14 cellular contexts compared by ENCODE assay signal in genomic region chr6:149467265-149467664, GRCh38.
"Had no signal": no experiment of that assay in that cellular context is flagged by ENCODE, and none has a peak within 500 bp of the region (broad histone marks: within the 10 kb centered on the region; RNA-seq: fewer than 3 reads in every experiment).

No MANE protein-coding gene starts in this region.

- H3K27me3 Mint-ChIP-seq: naive thymus-derived CD8-positive, alpha-beta T cell had no signal

- H3K27ac Mint-ChIP-seq: activated CD8-positive, alpha-beta T cell treated with anti-CD3 and anti-CD28 coated beads, Interleukin-2, amount 10 ng/mL, durations not matched to agents 7 days and 5 days; activated naive CD4-positive, alpha-beta T cell treated with anti-CD3 and anti-CD28 coated beads for 36 hours; activated T-helper 2 cell treated with anti-CD3 and anti-CD28 coated beads, Interferon-gamma antibody, Interleukin-2, Interleukin-4, amounts not matched to agents 10 μg/mL and 5 μg/mL and 100 μg/mL, durations not matched to agents 14 hours and 24 hours and 36 hours; T-helper 1 cell treated with Interleukin-12 subunit alpha and Interleukin-12 subunit beta and Interleukin-4 antibody, amounts not matched to agents 30 μg/mL and 1 μg/mL, for 36 hours had no signal

- FAIRE-seq: islet of Langerhans, pancreas had no signal

- DNase-seq: activated CD4-positive, alpha-beta T cell treated with anti-CD3 and anti-CD28 coated beads for 4 hours; activated CD8-positive, alpha-beta memory T cell treated with anti-CD3 and anti-CD28 coated beads, Interleukin-2, amount 50 U/mL, for 4 hours; activated CD8-positive, alpha-beta T cell treated with anti-CD3 and anti-CD28 coated beads, Interleukin-2, amount 10 ng/mL, durations not matched to agents 7 days and 5 days; activated naive CD4-positive, alpha-beta T cell treated with anti-CD3 and anti-CD28 coated beads for 36 hours; erythroblast; mucosa of descending colon; naive thymus-derived CD8-positive, alpha-beta T cell; pancreas; substantia nigra; uterus had no signal

- H3K4me3 Mint-ChIP-seq: activated CD8-positive, alpha-beta T cell treated with anti-CD3 and anti-CD28 coated beads, Interleukin-2, amount 10 ng/mL, durations not matched to agents 7 days and 5 days; activated naive CD4-positive, alpha-beta T cell treated with anti-CD3 and anti-CD28 coated beads for 36 hours; T-helper 1 cell treated with Interleukin-12 subunit alpha and Interleukin-12 subunit beta and Interleukin-4 antibody, amounts not matched to agents 30 μg/mL and 1 μg/mL, for 36 hours had no signal

- H3K9me3 Mint-ChIP-seq: activated naive CD4-positive, alpha-beta T cell treated with anti-CD3 and anti-CD28 coated beads for 36 hours; activated T-helper 2 cell treated with anti-CD3 and anti-CD28 coated beads, Interferon-gamma antibody, Interleukin-2, Interleukin-4, amounts not matched to agents 10 μg/mL and 5 μg/mL and 100 μg/mL, durations not matched to agents 14 hours and 24 hours and 36 hours; naive thymus-derived CD8-positive, alpha-beta T cell; stimulated activated effector memory CD8-positive, alpha-beta T cell treated with anti-CD3 and anti-CD28 coated beads, Interleukin-12 subunit alpha, Interleukin-12 subunit beta, amount 100 ng/mL, for 72 hours; T-helper 1 cell treated with Interleukin-12 subunit alpha and Interleukin-12 subunit beta and Interleukin-4 antibody, amounts not matched to agents 30 μg/mL and 1 μg/mL, for 36 hours had no signal

- ATAC-seq: activated CD8-positive, alpha-beta T cell treated with anti-CD3 and anti-CD28 coated beads, Interleukin-2, amount 10 ng/mL, durations not matched to agents 7 days and 5 days; mucosa of descending colon; naive thymus-derived CD8-positive, alpha-beta T cell; pancreas; stimulated activated effector memory CD8-positive, alpha-beta T cell treated with anti-CD3 and anti-CD28 coated beads, Interleukin-12 subunit alpha, Interleukin-12 subunit beta, amount 100 ng/mL, for 72 hours had no signal
